In genomic region chr18:13378150-13378549, GRCh38 we compare ENCODE assay signal across 12 cellular contexts.
DNase-seq lines count a peak whose midpoint lies in the region; ATAC-seq and TF ChIP-seq lines count a peak whose summit lies in the region.
"Had no signal": no experiment of that assay in that cellular context is flagged by ENCODE, and none has a peak within 500 bp of the region (broad histone marks: within the 10 kb centered on the region; RNA-seq: fewer than 3 reads in every experiment).

No MANE protein-coding gene starts in this region.

- H2AFZ ChIP-seq in smooth muscle cell (ENCODE audit: low read depth), result no peak overlapping the region

- no peak overlapping the region for H3K4me2 ChIP-seq in smooth muscle cell

- H3K4me1 Mint-ChIP-seq in activated CD8-positive, alpha-beta memory T cell treated with anti-CD3 and anti-CD28 coated beads, Interleukin-2, amount 10 ng/mL, durations not matched to agents 7 days and 5 days, result peaks cover 54% of the 10 kb centered on the region
- H3K4me1 Mint-ChIP-seq in T-helper 17 cell, result peaks cover 72% of the 10 kb centered on the region

- TF ChIP-seq CTCF in smooth muscle cell (IDR thresholded peaks at IDR 0.05; ENCODE audit: borderline replicate concordance, insufficient read depth, poor library complexity, severe bottlenecking), result no peak
- TF ChIP-seq CTCF in omental fat pad (IDR thresholded peaks at IDR 0.05), result no peak

- H3K27ac ChIP-seq in caudate nucleus (ENCODE audit: low read depth, low read length) (peak overlapping the region; percentile 84), smooth muscle cell (ENCODE audit: low read depth) (peak overlapping the region; percentile 4)
- H3K27ac ChIP-seq: testis had no signal

- no peaks in the 10 kb centered on the region for H3K9me3 ChIP-seq in T-helper 17 cell (ENCODE audit: control insufficient read depth, low read length, poor library complexity, severe bottlenecking)
- H3K9me3 ChIP-seq in smooth muscle cell (replicated peaks; ENCODE audit: low read depth), result no peaks in the 10 kb centered on the region
- H3K9me3 ChIP-seq: testis had no signal

- no peak overlapping the region for H3K4me3 ChIP-seq in smooth muscle cell
- H3K4me3 ChIP-seq: testis had no signal

- 94% methylated on average over 9 of the region's 9 CpGs for WGBS in smooth muscle cell (ENCODE audit: low lambda C conversion rate)

- peak overlapping the region; percentile 9 for H3K9ac ChIP-seq in smooth muscle cell (ENCODE audit: low read depth)

- H3K4me3 Mint-ChIP-seq in activated CD8-positive, alpha-beta memory T cell treated with anti-CD3 and anti-CD28 coated beads, Interleukin-2, amount 10 ng/mL, durations not matched to agents 7 days and 5 days, result no peak overlapping the region
- H3K4me3 Mint-ChIP-seq in T-helper 17 cell, result peak overlapping the region; percentile 82
- H3K4me3 Mint-ChIP-seq: brain had no signal

- H3K27ac Mint-ChIP-seq in activated CD8-positive, alpha-beta memory T cell treated with anti-CD3 and anti-CD28 coated beads, Interleukin-2, amount 10 ng/mL, durations not matched to agents 7 days and 5 days, result no peak overlapping the region
- peak overlapping the region; percentile 100 for H3K27ac Mint-ChIP-seq in T-helper 17 cell

- H3K79me2 ChIP-seq in smooth muscle cell (ENCODE audit: low read depth), result peaks cover 72% of the 10 kb centered on the region

- H3F3A ChIP-seq in smooth muscle cell (ENCODE audit: low read depth), result no peaks in the 10 kb centered on the region

- no peaks in the 10 kb centered on the region for H4K20me1 ChIP-seq in smooth muscle cell (ENCODE audit: low read depth)

- ATAC-seq in activated CD8-positive, alpha-beta memory T cell treated with anti-CD3 and anti-CD28 coated beads, Interleukin-2, amount 10 ng/mL, durations not matched to agents 7 days and 5 days, result no peak
- ATAC-seq in T-helper 17 cell (no peak), omental fat pad (ENCODE audit: low FRiP score) (no peak), HG03108 (IDR thresholded peaks at IDR 0.05; ENCODE audit: unreplicated experiment) (no peak)

- DNase-seq in activated CD8-positive, alpha-beta memory T cell treated with anti-CD3 and anti-CD28 coated beads, Interleukin-2, amount 50 U/mL, for 48 hours, result peak; percentile 58
- no peak for DNase-seq in activated CD8-positive, alpha-beta memory T cell treated with anti-CD3 and anti-CD28 coated beads, Interleukin-2, amount 10 ng/mL, durations not matched to agents 7 days and 5 days
- DNase-seq in T-helper 17 cell (no peak), caudate nucleus (lab: John Stamatoyannopoulos, UW) (no peak), smooth muscle cell (lab: John Stamatoyannopoulos, UW; ENCODE audit: unreplicated experiment) (no peak), DMS79 (lab: John Stamatoyannopoulos, UW) (no peak), omental fat pad (ENCODE audit: low spot score) (no peak)
- DNase-seq: kidney, T1000, testis had no signal

- H3K9me3 Mint-ChIP-seq in activated CD8-positive, alpha-beta memory T cell treated with anti-CD3 and anti-CD28 coated beads, Interleukin-2, amount 10 ng/mL, durations not matched to agents 7 days and 5 days (ENCODE audit: low read depth), result no peaks in the 10 kb centered on the region
- H3K9me3 Mint-ChIP-seq: brain had no signal

- H3K36me3 ChIP-seq in smooth muscle cell (ENCODE audit: low read depth), result no peaks in the 10 kb centered on the region

- CTCF ChIA-PET in activated CD8-positive, alpha-beta memory T cell treated with anti-CD3 and anti-CD28 coated beads, Interleukin-2, amount 10 ng/mL, durations not matched to agents 7 days and 5 days (lab: Charles Lee), result interaction anchor here (1.1 kb wide), 1 partner anchor 13 kb away, joined by 3 read pairs; no protein-coding TSS in a partner anchor

- no peaks in the 10 kb centered on the region for H3K36me3 Mint-ChIP-seq in activated CD8-positive, alpha-beta memory T cell treated with anti-CD3 and anti-CD28 coated beads, Interleukin-2, amount 10 ng/mL, durations not matched to agents 7 days and 5 days
- no peaks in the 10 kb centered on the region for H3K36me3 Mint-ChIP-seq in T-helper 17 cell (ENCODE audit: low read depth)
- H3K36me3 Mint-ChIP-seq: brain had no signal

- H3K27me3 Mint-ChIP-seq in activated CD8-positive, alpha-beta memory T cell treated with anti-CD3 and anti-CD28 coated beads, Interleukin-2, amount 10 ng/mL, durations not matched to agents 7 days and 5 days, result peaks cover 3% of the 10 kb centered on the region
- H3K27me3 Mint-ChIP-seq in T-helper 17 cell, result no peaks in the 10 kb centered on the region

- no peaks in the 10 kb centered on the region for H3K27me3 ChIP-seq in smooth muscle cell (ENCODE audit: low read depth)
- H3K27me3 ChIP-seq: testis had no signal

- H3K4me1 ChIP-seq in smooth muscle cell (ENCODE audit: low read depth), result peaks cover 3% of the 10 kb centered on the region
- H3K4me1 ChIP-seq: testis had no signal
